Comparison of ENCODE assay signal across 10 cellular contexts in genomic region chr14:100303179-100303578, GRCh38. TPM values are rescaled to one million over a fixed set of nuclear protein-coding genes. Genes with fewer than 3 reads are reported as not detected.
A peak's percentile ranks its signal among the peaks of the same experiment; 100 is the strongest.
DNase-seq lines count a peak whose midpoint lies in the region; ATAC-seq lines count a peak whose summit lies in the region.
"Had no signal": no experiment of that assay in that cellular context is flagged by ENCODE, and none has a peak within 500 bp of the region (broad histone marks: within the 10 kb centered on the region; RNA-seq: fewer than 3 reads in every experiment).

No MANE protein-coding gene starts in this region.

- no peak overlapping the region for H3K4me3 Mint-ChIP-seq in stimulated activated memory B cell treated with anti-CD40 and anti-IgM and Interleukin-4, amounts not matched to agents 10 μg/mL and 1 μg/mL and 100 μg/mL, for 72 hours
- H3K4me3 Mint-ChIP-seq in activated T-cell treated with anti-CD3 and anti-CD28 coated beads, Interleukin-2, amount 50 U/mL, for 24 hours = no peak overlapping the region

- H3K9me3 ChIP-seq in esophagus (ENCODE audit: control insufficient read depth in 2 of 2, insufficient read depth in 1 of 2, low read depth in 1 of 2, low read length in 1 of 2) = no peaks in the 10 kb centered on the region

- no peaks in the 10 kb centered on the region for H3K36me3 ChIP-seq in esophagus (ENCODE audit: control insufficient read depth in 2 of 2, insufficient read depth in 2 of 2, low read length in 1 of 2)

- ATAC-seq in stimulated activated memory B cell treated with anti-CD40 and anti-IgM and Interleukin-4, amounts not matched to agents 10 μg/mL and 1 μg/mL and 100 μg/mL, for 72 hours = no peak

- H3K36me3 Mint-ChIP-seq in stimulated activated memory B cell treated with anti-CD40 and anti-IgM and Interleukin-4, amounts not matched to agents 10 μg/mL and 1 μg/mL and 100 μg/mL, for 72 hours = no peaks in the 10 kb centered on the region
- peaks cover 3% of the 10 kb centered on the region for H3K36me3 Mint-ChIP-seq in activated T-cell treated with anti-CD3 and anti-CD28 coated beads, Interleukin-2, amount 50 U/mL, for 24 hours (ENCODE audit: low read depth)
- H3K36me3 Mint-ChIP-seq: CD4-positive, CD25-positive, alpha-beta regulatory T cell had no signal

- no peak overlapping the region for H3K4me3 ChIP-seq in esophagus (ENCODE audit: low read depth in 1 of 2, low read length in 2 of 2)

- H3K27me3 ChIP-seq in esophagus (ENCODE audit: control insufficient read depth in 1 of 2, insufficient read depth in 2 of 2, low read length in 2 of 2) = no peaks in the 10 kb centered on the region

- no peaks in the 10 kb centered on the region for H3K27me3 Mint-ChIP-seq in stimulated activated memory B cell treated with anti-CD40 and anti-IgM and Interleukin-4, amounts not matched to agents 10 μg/mL and 1 μg/mL and 100 μg/mL, for 72 hours
- H3K27me3 Mint-ChIP-seq in activated T-cell treated with anti-CD3 and anti-CD28 coated beads, Interleukin-2, amount 50 U/mL, for 24 hours = peaks cover 2% of the 10 kb centered on the region

- H3K27ac Mint-ChIP-seq in stimulated activated memory B cell treated with anti-CD40 and anti-IgM and Interleukin-4, amounts not matched to agents 10 μg/mL and 1 μg/mL and 100 μg/mL, for 72 hours = peak overlapping the region; percentile 44
- H3K27ac Mint-ChIP-seq in activated T-cell treated with anti-CD3 and anti-CD28 coated beads, Interleukin-2, amount 50 U/mL, for 24 hours = no peak overlapping the region
- H3K27ac Mint-ChIP-seq: CD4-positive, CD25-positive, alpha-beta regulatory T cell had no signal

- DNase-seq in NCI-H748 (lab: John Stamatoyannopoulos, UW; ENCODE audit: unreplicated experiment) (peak; percentile 28), NCI-H748 treated with DMSO at 0.1 percent for 48 hours (lab: John Stamatoyannopoulos, UW) (no peak), NCI-H69 (lab: John Stamatoyannopoulos, UW) (peak; percentile 40), NCI-H2171 treated with DMSO at 0.1 percent for 48 hours (lab: John Stamatoyannopoulos, UW) (no peak), NCI-H146 treated with DMSO at 0.1 percent for 48 hours (lab: John Stamatoyannopoulos, UW; ENCODE audit: unreplicated experiment) (no peak)
- no peak for DNase-seq in activated T-cell treated with anti-CD3 and anti-CD28 coated beads, Interleukin-2, amount 50 U/mL, for 24 hours
- DNase-seq: activated CD4-positive, alpha-beta T cell treated with anti-CD3 and anti-CD28 coated beads for 1 hour had no signal

- H3K4me1 ChIP-seq in esophagus (ENCODE audit: control insufficient read depth in 2 of 2, insufficient read depth in 2 of 2, low read length in 1 of 2) = peaks cover 13 to 29% of the 10 kb centered on the region in 2 donors

- no peaks in the 10 kb centered on the region for H3K9me3 Mint-ChIP-seq in stimulated activated memory B cell treated with anti-CD40 and anti-IgM and Interleukin-4, amounts not matched to agents 10 μg/mL and 1 μg/mL and 100 μg/mL, for 72 hours
- no peaks in the 10 kb centered on the region for H3K9me3 Mint-ChIP-seq in activated T-cell treated with anti-CD3 and anti-CD28 coated beads, Interleukin-2, amount 50 U/mL, for 24 hours
- H3K9me3 Mint-ChIP-seq: CD4-positive, CD25-positive, alpha-beta regulatory T cell had no signal

- peak overlapping the region; percentile 50 to 74 for H3K27ac ChIP-seq in esophagus (ENCODE audit: low read depth in 2 of 2, low read length in 1 of 2)

- WGBS in esophagus, 2 donors = 57 to 59% methylated on average over 8 of the region's 8 CpGs

- peaks cover 63% of the 10 kb centered on the region for H3K4me1 Mint-ChIP-seq in stimulated activated memory B cell treated with anti-CD40 and anti-IgM and Interleukin-4, amounts not matched to agents 10 μg/mL and 1 μg/mL and 100 μg/mL, for 72 hours
- H3K4me1 Mint-ChIP-seq in activated T-cell treated with anti-CD3 and anti-CD28 coated beads, Interleukin-2, amount 50 U/mL, for 24 hours (ENCODE audit: low read depth) = peaks cover 26% of the 10 kb centered on the region

RNA-seq across cellular contexts. Expression of gene SLC25A29, which starts 3.1 kb away (rescaled TPM):
- polyA plus RNA-seq in esophagus = 10 to 100 TPM; 27.9 to 67.7 TPM

RNA-seq across cellular contexts. Expression of gene SLC25A47, which starts 20.0 kb away (rescaled TPM):
- polyA plus RNA-seq in esophagus = under 1 TPM; 0.01 to 0.04 TPM
- polyA plus RNA-seq: CD4-positive, CD25-positive, alpha-beta regulatory T cell had no signal

Comparison
In these comparisons a context has a peak if more than half of its experiments do, and no peak if none do; other contexts are left out.
1. DNase-seq: peak in NCI-H748 (single experiment) and NCI-H69 (single experiment); none in NCI-H748 treated with DMSO at 0.1 percent for 48 hours (single experiment), NCI-H2171 treated with DMSO at 0.1 percent for 48 hours (single experiment), activated T-cell treated with anti-CD3 and anti-CD28 coated beads, Interleukin-2, amount 50 U/mL, for 24 hours (single experiment) and NCI-H146 treated with DMSO at 0.1 percent for 48 hours (single experiment).